Comparison of ENCODE assay signal across 29 cellular contexts in the genomic region with DNA sequence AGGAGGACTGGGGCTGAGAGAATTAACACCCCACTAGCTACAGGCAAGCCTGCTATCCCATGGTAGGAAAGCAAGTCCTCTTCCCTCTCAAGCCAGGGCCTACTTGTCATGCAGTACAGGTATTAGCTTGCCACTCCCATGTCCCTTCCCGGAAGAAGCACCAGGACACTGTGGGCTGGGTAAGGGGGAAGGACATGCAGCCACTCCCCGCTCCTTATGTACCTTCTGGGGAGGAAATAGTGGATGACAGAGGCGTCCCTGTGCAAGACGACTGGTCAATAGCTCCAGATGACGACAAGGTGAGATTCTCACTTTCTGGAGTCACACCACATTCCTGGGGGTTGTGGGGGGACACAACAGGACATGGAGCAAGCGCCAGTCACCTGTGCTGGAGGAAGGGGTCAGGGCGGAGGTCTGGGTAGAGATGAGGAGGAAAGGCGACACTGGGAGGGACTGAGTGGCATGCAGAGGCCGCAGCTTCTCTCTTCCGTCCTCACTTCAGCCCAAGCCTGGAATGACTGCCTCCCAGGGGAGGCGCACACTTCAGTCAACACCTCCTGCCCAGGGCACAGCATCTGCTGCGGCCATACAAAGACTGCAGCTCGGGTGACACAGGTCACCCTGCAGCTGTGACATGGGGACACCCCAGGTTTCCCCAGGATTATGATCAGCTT. TPM values are rescaled to one million over a fixed set of nuclear protein-coding genes. Genes with fewer than 3 reads are reported as not detected.
DNase-seq lines count a peak whose midpoint lies in the region; ATAC-seq, FAIRE-seq and TF ChIP-seq lines count a peak whose summit lies in the region.
"Had no signal": no experiment of that assay in that cellular context is flagged by ENCODE, and none has a peak within 500 bp of the region (broad histone marks: within the 10 kb centered on the region; RNA-seq: fewer than 3 reads in every experiment).

No MANE protein-coding gene starts in this region.

- peak; percentile 2 for DNase-seq in activated T-cell treated with anti-CD3 and anti-CD28 coated beads, Interleukin-2, amount 50 U/mL, for 1 hour
- DNase-seq in activated T-cell treated with anti-CD3 and anti-CD28 coated beads, Interleukin-2, amount 50 U/mL, for 72 hours = no peak
- DNase-seq in T-cell (no peak), kidney (peak; percentile 61), sciatic nerve (ENCODE audit: low spot score) (peak; percentile 44), DMS153 treated with DMSO at 0.1 percent for 48 hours (lab: John Stamatoyannopoulos, UW; ENCODE audit: unreplicated experiment) (no peak), NCI-H524 treated with DMSO at 0.1 percent for 48 hours (lab: John Stamatoyannopoulos, UW) (no peak), amygdala (lab: John Stamatoyannopoulos, UW) (no peak)
- DNase-seq: ACHN; activated naive CD4-positive, alpha-beta T cell treated with anti-CD3 and anti-CD28 coated beads, Interleukin-2, amount 10 ng/mL, durations not matched to agents 7 days and 5 days; activated T-cell treated with anti-CD3 and anti-CD28 coated beads, Interleukin-2, amount 50 U/mL, for 4 hours; effector CD4-positive, alpha-beta T cell; erythroblast; foreskin fibroblast; heart right ventricle; left cardiac atrium; NCI-H1694; Peyer's patch; SHP77 treated with DMSO at 0.1 percent for 48 hours; sigmoid colon; stimulated activated CD4-positive, alpha-beta T cell treated with anti-CD3 and anti-CD28 coated beads, Interleukin-4, amount 100 ng/mL, for 4 hours; stimulated activated naive B cell treated with anti-CD40 and anti-IgM and Interleukin-4, amounts not matched to agents 10 μg/mL and 1 μg/mL and 100 μg/mL, for 72 hours; upper lobe of left lung had no signal

- FAIRE-seq in kidney (lab: Jason Lieb, UNC) = no peak

- intact Hi-C loops in kidney (cut with DNase I) = no loop called here
- intact Hi-C loops in sciatic nerve (cut with DNase I) = no loop called here

- no peak overlapping the region for H3K4me3 ChIP-seq in kidney (ENCODE audit: low read length in 2 of 2)
- H3K4me3 ChIP-seq: breast epithelium, heart right ventricle, Peyer's patch, sigmoid colon, upper lobe of left lung had no signal

- no peak overlapping the region for H3K9ac ChIP-seq in kidney (ENCODE audit: low read length in 2 of 2)

- H3K9me3 ChIP-seq in kidney (ENCODE audit: control insufficient read depth in 1 of 2, low read length in 2 of 2) = no peaks in the 10 kb centered on the region
- H3K9me3 ChIP-seq: breast epithelium, heart right ventricle, neutrophil, Peyer's patch, sigmoid colon, upper lobe of left lung had no signal

- no peak overlapping the region for H3K4me3 Mint-ChIP-seq in activated T-cell treated with anti-CD3 and anti-CD28 coated beads, Interleukin-2, amount 50 U/mL, for 72 hours
- no peak overlapping the region for H3K4me3 Mint-ChIP-seq in T-cell
- H3K4me3 Mint-ChIP-seq: activated naive CD4-positive, alpha-beta T cell treated with anti-CD3 and anti-CD28 coated beads, Interleukin-2, amount 10 ng/mL, durations not matched to agents 7 days and 5 days; activated T-cell treated with anti-CD3 and anti-CD28 coated beads, Interleukin-2, amount 50 U/mL, for 4 hours; stimulated activated naive B cell treated with anti-CD40 and anti-IgM and Interleukin-4, amounts not matched to agents 10 μg/mL and 1 μg/mL and 100 μg/mL, for 72 hours had no signal

- no peaks in the 10 kb centered on the region for H3K27me3 Mint-ChIP-seq in activated T-cell treated with anti-CD3 and anti-CD28 coated beads, Interleukin-2, amount 50 U/mL, for 72 hours (ENCODE audit: low read depth)
- no peaks in the 10 kb centered on the region for H3K27me3 Mint-ChIP-seq in T-cell
- H3K27me3 Mint-ChIP-seq: activated naive CD4-positive, alpha-beta T cell treated with anti-CD3 and anti-CD28 coated beads, Interleukin-2, amount 10 ng/mL, durations not matched to agents 7 days and 5 days; progenitor cell of endocrine pancreas had no signal

- no peak overlapping the region for H3K27ac Mint-ChIP-seq in activated T-cell treated with anti-CD3 and anti-CD28 coated beads, Interleukin-2, amount 50 U/mL, for 72 hours
- peak overlapping the region; percentile 67 to 73 for H3K27ac Mint-ChIP-seq in T-cell
- H3K27ac Mint-ChIP-seq: progenitor cell of endocrine pancreas; stimulated activated naive B cell treated with anti-CD40 and anti-IgM and Interleukin-4, amounts not matched to agents 10 μg/mL and 1 μg/mL and 100 μg/mL, for 72 hours had no signal

- peaks cover 33% of the 10 kb centered on the region for H3K4me1 Mint-ChIP-seq in activated T-cell treated with anti-CD3 and anti-CD28 coated beads, Interleukin-2, amount 50 U/mL, for 72 hours (ENCODE audit: low read depth)
- H3K4me1 Mint-ChIP-seq in T-cell = peaks cover 35 to 50% (median 46%) of the 10 kb centered on the region in 3 donors
- H3K4me1 Mint-ChIP-seq: stimulated activated naive B cell treated with anti-CD40 and anti-IgM and Interleukin-4, amounts not matched to agents 10 μg/mL and 1 μg/mL and 100 μg/mL, for 72 hours had no signal

- TF ChIP-seq CTCF in kidney (IDR thresholded peaks at IDR 0.05; ENCODE audit: borderline replicate concordance, extremely low read depth, insufficient read depth) = no peak

- peaks cover 0 to 9% of the 10 kb centered on the region in 2 donors for H3K4me1 ChIP-seq in kidney (ENCODE audit: control insufficient read depth in 1 of 2, insufficient read depth in 1 of 2, low read depth in 1 of 2, low read length in 2 of 2)
- H3K4me1 ChIP-seq: breast epithelium, Peyer's patch, upper lobe of left lung had no signal

- ATAC-seq in activated T-cell treated with anti-CD3 and anti-CD28 coated beads, Interleukin-2, amount 50 U/mL, for 72 hours (replicated peaks in 1 of 2) = no peak
- ATAC-seq in T-cell (replicated peaks in 1 of 4) (no peak), sciatic nerve (no peak)
- ATAC-seq: activated CD4-positive, CD25-positive, alpha-beta regulatory T cell treated with anti-CD3 and anti-CD28 coated beads, Interleukin-2, amount 50 U/mL, for 24 hours; activated T-cell treated with anti-CD3 and anti-CD28 coated beads, Interleukin-2, amount 50 U/mL, for 4 hours; stimulated activated naive B cell treated with anti-CD40 and anti-IgM and Interleukin-4, amounts not matched to agents 10 μg/mL and 1 μg/mL and 100 μg/mL, for 72 hours had no signal

- no peak overlapping the region for H3K27ac ChIP-seq in kidney (ENCODE audit: low read depth in 2 of 2, low read length in 2 of 2)
- H3K27ac ChIP-seq: breast epithelium, heart right ventricle, neutrophil, Peyer's patch, sigmoid colon, upper lobe of left lung had no signal

- H3K36me3 ChIP-seq in kidney (ENCODE audit: control insufficient read depth in 1 of 2, insufficient read depth in 2 of 2, low read length in 2 of 2) = peaks cover 0 to 3% of the 10 kb centered on the region in 2 donors
- H3K36me3 ChIP-seq: breast epithelium, neutrophil, upper lobe of left lung had no signal

- POLR2A ChIA-PET in T-cell (lab: Charles Lee) = interaction anchor here in 1 of 2 donors (0.6 kb wide), 1 partner anchor 27 kb away, joined by 4 read pairs; no protein-coding TSS in a partner anchor

- CTCF ChIA-PET in T-cell (lab: Charles Lee) = no interaction called here

- no peaks in the 10 kb centered on the region for H3K9me3 Mint-ChIP-seq in activated T-cell treated with anti-CD3 and anti-CD28 coated beads, Interleukin-2, amount 50 U/mL, for 72 hours
- H3K9me3 Mint-ChIP-seq in T-cell = no peaks in the 10 kb centered on the region
- H3K9me3 Mint-ChIP-seq: activated naive CD4-positive, alpha-beta T cell treated with anti-CD3 and anti-CD28 coated beads, Interleukin-2, amount 10 ng/mL, durations not matched to agents 7 days and 5 days; activated T-cell treated with anti-CD3 and anti-CD28 coated beads, Interleukin-2, amount 50 U/mL, for 4 hours; stimulated activated naive B cell treated with anti-CD40 and anti-IgM and Interleukin-4, amounts not matched to agents 10 μg/mL and 1 μg/mL and 100 μg/mL, for 72 hours had no signal

- peaks cover 9 to 28% of the 10 kb centered on the region in 2 donors for H3K36me3 Mint-ChIP-seq in activated T-cell treated with anti-CD3 and anti-CD28 coated beads, Interleukin-2, amount 50 U/mL, for 72 hours (ENCODE audit: insufficient read depth in 2 of 2)
- H3K36me3 Mint-ChIP-seq in T-cell = peaks cover 72% of the 10 kb centered on the region

RNA-seq across cellular contexts. Expression of gene FOXJ1, which starts 15.1 kb away (rescaled TPM):
- 1 to 10 TPM; 1.4 to 1.5 TPM for total RNA-seq in activated T-cell treated with anti-CD3 and anti-CD28 coated beads, Interleukin-2, amount 50 U/mL, for 72 hours
- total RNA-seq in T-cell (1 to 10 TPM in 4 of 5 donors, under 1 TPM in 1; 0.99 to 3.0 (median 1.7) TPM), kidney (6.8 TPM), sciatic nerve (0.40 TPM)
- polyA plus RNA-seq in kidney (ENCODE audit: insufficient read depth, low read depth, low replicate concordance) = 3.4 TPM
- total RNA-seq: Daoy, heart right ventricle, left cardiac atrium, Peyer's patch had no signal
- polyA plus RNA-seq: BJ had no signal

RNA-seq across cellular contexts. Expression of gene EXOC7, which starts 52.5 kb away (rescaled TPM):
- total RNA-seq in activated T-cell treated with anti-CD3 and anti-CD28 coated beads, Interleukin-2, amount 50 U/mL, for 72 hours = 10 to 100 TPM; 66.7 to 77.8 TPM
- 100 to 1,000 TPM; 119 to 181 (median 156) TPM for total RNA-seq in T-cell
- total RNA-seq in kidney = 143 TPM
- 83.2 TPM for polyA plus RNA-seq in kidney (ENCODE audit: insufficient read depth, low read depth, low replicate concordance)
- 125 TPM for total RNA-seq in sciatic nerve

Comparison
In these comparisons a context has a peak if more than half of its experiments do, and no peak if none do; other contexts are left out.
1. DNase-seq: peak in activated T-cell treated with anti-CD3 and anti-CD28 coated beads, Interleukin-2, amount 50 U/mL, for 1 hour (single experiment), kidney (single experiment) and sciatic nerve (single experiment); none in activated T-cell treated with anti-CD3 and anti-CD28 coated beads, Interleukin-2, amount 50 U/mL, for 72 hours (0 of 2), T-cell (0 of 34), DMS153 treated with DMSO at 0.1 percent for 48 hours (single experiment), NCI-H524 treated with DMSO at 0.1 percent for 48 hours (single experiment) and amygdala (0 of 56).